In genomic region chr4:7054106-7054880, GRCh38 we compare ENCODE assay signal across 26 cellular contexts. TPM values are rescaled to one million over a fixed set of nuclear protein-coding genes. Genes with fewer than 3 reads are reported as not detected.
A peak's percentile ranks its signal among the peaks of the same experiment; 100 is the strongest.
DNase-seq lines count a peak whose midpoint lies in the region; ATAC-seq and TF ChIP-seq lines count a peak whose summit lies in the region.
"Had no signal": no experiment of that assay in that cellular context is flagged by ENCODE, and none has a peak within 500 bp of the region (broad histone marks: within the 10 kb centered on the region; RNA-seq: fewer than 3 reads in every experiment).

No MANE protein-coding gene starts in this region.

- H3K36me3 Mint-ChIP-seq in activated naive CD8-positive, alpha-beta T cell treated with anti-CD3 and anti-CD28 coated beads, Interleukin-2, amount 10 ng/mL, durations not matched to agents 7 days and 5 days = peaks cover 13% of the 10 kb centered on the region
- H3K36me3 Mint-ChIP-seq in activated naive CD8-positive, alpha-beta T cell treated with anti-CD3 and anti-CD28 coated beads for 36 hours = peaks cover 15% of the 10 kb centered on the region
- H3K36me3 Mint-ChIP-seq in nephron progenitor cell (ENCODE audit: low read depth) = peaks cover 44% of the 10 kb centered on the region
- H3K36me3 Mint-ChIP-seq in stimulated activated naive B cell treated with anti-CD40 and anti-IgM and Interleukin-4, amounts not matched to agents 10 μg/mL and 1 μg/mL and 100 μg/mL, for 72 hours = peaks cover 23 to 29% of the 10 kb centered on the region in 2 donors

- POLR2A ChIA-PET in activated naive CD8-positive, alpha-beta T cell treated with anti-CD3 and anti-CD28 coated beads, Interleukin-2, amount 10 ng/mL, durations not matched to agents 7 days and 5 days (lab: Charles Lee) = interaction anchor here (1.4 to 3.7 kb wide), 2 partner anchors 13 to 145 kb away, joined by 3 to 15 read pairs; partner anchors contain the start of genes GRPEL1 and TBC1D14
- POLR2A ChIA-PET in RWPE1 (lab: Yijun Ruan, JAX; ENCODE audit: low non-redundant PET) = no interaction called here

- ATAC-seq in activated naive CD8-positive, alpha-beta T cell treated with anti-CD3 and anti-CD28 coated beads, Interleukin-2, amount 10 ng/mL, durations not matched to agents 7 days and 5 days (ENCODE audit: low read depth) = no peak
- no peak for ATAC-seq in stimulated activated naive B cell treated with anti-CD40 and anti-IgM and Interleukin-4, amounts not matched to agents 10 μg/mL and 1 μg/mL and 100 μg/mL, for 72 hours (replicated peaks)
- ATAC-seq in body of pancreas = no peak
- no peak for ATAC-seq in stimulated activated naive CD8-positive, alpha-beta T cell treated with anti-CD3 and anti-CD28 coated beads, Interleukin-15, amount 100 ng/mL, for 72 hours
- ATAC-seq: HepG2 had no signal

- CTCF ChIA-PET in RWPE1 (lab: Yijun Ruan, JAX) = interaction anchor here (0.7 kb wide), 1 partner anchor 21 kb away, joined by 4 read pairs; no protein-coding TSS in a partner anchor

- TF ChIP-seq CTCF in RWPE1 (conservative IDR thresholded peaks at IDR 0.05; ENCODE audit: low read depth) (no peak), nephron progenitor cell (IDR thresholded peaks at IDR 0.05) (no peak), body of pancreas (IDR thresholded peaks at IDR 0.05) (no peak)

- H3K36me3 ChIP-seq in body of pancreas (replicated peaks in 1 of 2; ENCODE audit: insufficient read depth in 1 of 2, low read depth in 2 of 2) = peaks cover 5 to 9% of the 10 kb centered on the region in 2 donors

- no peaks in the 10 kb centered on the region for H3K27me3 ChIP-seq in body of pancreas
- H3K27me3 ChIP-seq: SJCRH30 had no signal

- H3K27ac ChIP-seq in RWPE1 = 0 out of 2 replicates have a peak overlapping the region, but pooled peaks have one; percentile 8
- H3K27ac ChIP-seq in body of pancreas = no peak overlapping the region
- H3K27ac ChIP-seq: SJCRH30 had no signal

- WGBS in body of pancreas, 2 donors = 92 to 96% methylated on average over 52 of the region's 52 CpGs

- H3K27ac Mint-ChIP-seq in activated naive CD8-positive, alpha-beta T cell treated with anti-CD3 and anti-CD28 coated beads, Interleukin-2, amount 10 ng/mL, durations not matched to agents 7 days and 5 days = peak overlapping the region; percentile 14
- no peak overlapping the region for H3K27ac Mint-ChIP-seq in activated naive CD8-positive, alpha-beta T cell treated with anti-CD3 and anti-CD28 coated beads for 36 hours
- H3K27ac Mint-ChIP-seq in nephron progenitor cell = peak overlapping the region; percentile 1
- peak overlapping the region; percentile 71 for H3K27ac Mint-ChIP-seq in stimulated activated naive B cell treated with anti-CD40 and anti-IgM and Interleukin-4, amounts not matched to agents 10 μg/mL and 1 μg/mL and 100 μg/mL, for 72 hours
- no peak overlapping the region for H3K27ac Mint-ChIP-seq in stimulated activated naive CD8-positive, alpha-beta T cell treated with anti-CD3 and anti-CD28 coated beads, Interleukin-15, amount 100 ng/mL, for 72 hours
- H3K27ac Mint-ChIP-seq: B cell had no signal

- H3K27me3 Mint-ChIP-seq in activated naive CD8-positive, alpha-beta T cell treated with anti-CD3 and anti-CD28 coated beads, Interleukin-2, amount 10 ng/mL, durations not matched to agents 7 days and 5 days = no peaks in the 10 kb centered on the region
- no peaks in the 10 kb centered on the region for H3K27me3 Mint-ChIP-seq in activated naive CD8-positive, alpha-beta T cell treated with anti-CD3 and anti-CD28 coated beads for 36 hours
- H3K27me3 Mint-ChIP-seq in nephron progenitor cell (ENCODE audit: low read depth, poor library complexity) = no peaks in the 10 kb centered on the region
- H3K27me3 Mint-ChIP-seq in stimulated activated naive B cell treated with anti-CD40 and anti-IgM and Interleukin-4, amounts not matched to agents 10 μg/mL and 1 μg/mL and 100 μg/mL, for 72 hours = no peaks in the 10 kb centered on the region
- no peaks in the 10 kb centered on the region for H3K27me3 Mint-ChIP-seq in stimulated activated naive CD8-positive, alpha-beta T cell treated with anti-CD3 and anti-CD28 coated beads, Interleukin-15, amount 100 ng/mL, for 72 hours
- H3K27me3 Mint-ChIP-seq: B cell had no signal

- no peak overlapping the region for H3K4me3 ChIP-seq in body of pancreas
- H3K4me3 ChIP-seq: left ventricle myocardium inferior, psoas muscle, SJCRH30 had no signal

- H3K9me3 Mint-ChIP-seq in activated naive CD8-positive, alpha-beta T cell treated with anti-CD3 and anti-CD28 coated beads, Interleukin-2, amount 10 ng/mL, durations not matched to agents 7 days and 5 days = no peaks in the 10 kb centered on the region
- H3K9me3 Mint-ChIP-seq in activated naive CD8-positive, alpha-beta T cell treated with anti-CD3 and anti-CD28 coated beads for 36 hours = no peaks in the 10 kb centered on the region
- H3K9me3 Mint-ChIP-seq in nephron progenitor cell = no peaks in the 10 kb centered on the region
- H3K9me3 Mint-ChIP-seq in stimulated activated naive B cell treated with anti-CD40 and anti-IgM and Interleukin-4, amounts not matched to agents 10 μg/mL and 1 μg/mL and 100 μg/mL, for 72 hours = no peaks in the 10 kb centered on the region
- H3K9me3 Mint-ChIP-seq in stimulated activated naive CD8-positive, alpha-beta T cell treated with anti-CD3 and anti-CD28 coated beads, Interleukin-15, amount 100 ng/mL, for 72 hours = no peaks in the 10 kb centered on the region

- intact Hi-C loops in body of pancreas (cut with DNase I) = no loop called here

- DNase-seq in activated naive CD8-positive, alpha-beta T cell treated with anti-CD3 and anti-CD28 coated beads, Interleukin-2, amount 10 ng/mL, durations not matched to agents 7 days and 5 days = no peak
- no peak for DNase-seq in activated naive CD8-positive, alpha-beta T cell treated with anti-CD3 and anti-CD28 coated beads for 36 hours
- DNase-seq in RWPE1 (ENCODE audit: low spot score) = no peak
- no peak for DNase-seq in nephron progenitor cell
- no peak for DNase-seq in stimulated activated naive B cell treated with anti-CD40 and anti-IgM and Interleukin-4, amounts not matched to agents 10 μg/mL and 1 μg/mL and 100 μg/mL, for 72 hours
- DNase-seq in body of pancreas = no peak
- no peak for DNase-seq in ureter (ENCODE audit: low spot score)
- no peak for DNase-seq in stimulated activated naive CD8-positive, alpha-beta T cell treated with anti-CD3 and anti-CD28 coated beads, Interleukin-15, amount 100 ng/mL, for 72 hours
- DNase-seq: ACHN; activated gamma-delta T cell treated with Interleukin-2 at 50 U/mL for 16 hours; activated T-cell treated with anti-CD3 and anti-CD28 coated beads, Interleukin-2, amount 50 U/mL, for 1 hour; COR-L47; effector CD8-positive, alpha-beta T cell; HCEC 1CT; left ventricle myocardium inferior; mesendoderm; NCI-H1436 treated with DMSO at 0.1 percent for 48 hours; NCI-H446; NCI-H748 treated with DMSO at 0.1 percent for 48 hours; psoas muscle; SJCRH30; stimulated activated CD4-positive, alpha-beta T cell treated with anti-CD3 and anti-CD28 coated beads, Interleukin-4, amount 100 ng/mL, for 24 hours; SW 1271; trophoblast cell had no signal

- no peaks in the 10 kb centered on the region for H3K9me3 ChIP-seq in body of pancreas
- H3K9me3 ChIP-seq: left ventricle myocardium inferior, psoas muscle, SJCRH30 had no signal

- no peak for TF ChIP-seq POLR2A in body of pancreas (IDR thresholded peaks at IDR 0.05)

- H3K4me1 Mint-ChIP-seq in activated naive CD8-positive, alpha-beta T cell treated with anti-CD3 and anti-CD28 coated beads, Interleukin-2, amount 10 ng/mL, durations not matched to agents 7 days and 5 days = peaks cover 12% of the 10 kb centered on the region
- peaks cover 24% of the 10 kb centered on the region for H3K4me1 Mint-ChIP-seq in activated naive CD8-positive, alpha-beta T cell treated with anti-CD3 and anti-CD28 coated beads for 36 hours
- H3K4me1 Mint-ChIP-seq in nephron progenitor cell = peaks cover 15% of the 10 kb centered on the region
- peaks cover 21 to 27% of the 10 kb centered on the region in 2 donors for H3K4me1 Mint-ChIP-seq in stimulated activated naive B cell treated with anti-CD40 and anti-IgM and Interleukin-4, amounts not matched to agents 10 μg/mL and 1 μg/mL and 100 μg/mL, for 72 hours
- peaks cover 37% of the 10 kb centered on the region for H3K4me1 Mint-ChIP-seq in stimulated activated naive CD8-positive, alpha-beta T cell treated with anti-CD3 and anti-CD28 coated beads, Interleukin-15, amount 100 ng/mL, for 72 hours

- H3K4me1 ChIP-seq in body of pancreas = peaks cover 30% of the 10 kb centered on the region
- H3K4me1 ChIP-seq: SJCRH30 had no signal

- no peak overlapping the region for H3K4me3 Mint-ChIP-seq in activated naive CD8-positive, alpha-beta T cell treated with anti-CD3 and anti-CD28 coated beads, Interleukin-2, amount 10 ng/mL, durations not matched to agents 7 days and 5 days
- H3K4me3 Mint-ChIP-seq in activated naive CD8-positive, alpha-beta T cell treated with anti-CD3 and anti-CD28 coated beads for 36 hours = no peak overlapping the region
- H3K4me3 Mint-ChIP-seq in nephron progenitor cell = no peak overlapping the region
- no peak overlapping the region for H3K4me3 Mint-ChIP-seq in stimulated activated naive B cell treated with anti-CD40 and anti-IgM and Interleukin-4, amounts not matched to agents 10 μg/mL and 1 μg/mL and 100 μg/mL, for 72 hours
- no peak overlapping the region for H3K4me3 Mint-ChIP-seq in stimulated activated naive CD8-positive, alpha-beta T cell treated with anti-CD3 and anti-CD28 coated beads, Interleukin-15, amount 100 ng/mL, for 72 hours
- H3K4me3 Mint-ChIP-seq: B cell had no signal

RNA-seq across cellular contexts. Expression of gene TADA2B, which starts 11.1 kb away (rescaled TPM):
- 10 to 100 TPM; 25.8 to 27.1 TPM for total RNA-seq in activated naive CD8-positive, alpha-beta T cell treated with anti-CD3 and anti-CD28 coated beads, Interleukin-2, amount 10 ng/mL, durations not matched to agents 7 days and 5 days
- total RNA-seq in activated naive CD8-positive, alpha-beta T cell treated with anti-CD3 and anti-CD28 coated beads for 36 hours = 10 to 100 TPM; 10.3 to 11.2 TPM
- total RNA-seq in body of pancreas = 10 to 100 TPM; 18.1 to 20.0 TPM
- total RNA-seq in ureter = 20.0 TPM

RNA-seq across cellular contexts. Expression of gene GRPEL1, which starts 13.6 kb away (rescaled TPM):
- total RNA-seq in activated naive CD8-positive, alpha-beta T cell treated with anti-CD3 and anti-CD28 coated beads, Interleukin-2, amount 10 ng/mL, durations not matched to agents 7 days and 5 days = 10 to 100 TPM; 36.3 to 37.9 TPM
- 100 to 1,000 TPM in 1 of 2 experiments, 10 to 100 TPM in 1; 96.6 to 109 TPM for total RNA-seq in activated naive CD8-positive, alpha-beta T cell treated with anti-CD3 and anti-CD28 coated beads for 36 hours
- total RNA-seq in body of pancreas = 10 to 100 TPM in 1 of 2 donors, 1 to 10 TPM in 1; 6.6 to 10.6 TPM
- total RNA-seq in ureter = 35.1 TPM

Comparison
In these comparisons a context has a peak if more than half of its experiments do, and no peak if none do; other contexts are left out.
1. H3K27ac Mint-ChIP-seq: peak in activated naive CD8-positive, alpha-beta T cell treated with anti-CD3 and anti-CD28 coated beads, Interleukin-2, amount 10 ng/mL, durations not matched to agents 7 days and 5 days (single experiment), nephron progenitor cell (single experiment) and stimulated activated naive B cell treated with anti-CD40 and anti-IgM and Interleukin-4, amounts not matched to agents 10 μg/mL and 1 μg/mL and 100 μg/mL, for 72 hours (single experiment); none in activated naive CD8-positive, alpha-beta T cell treated with anti-CD3 and anti-CD28 coated beads for 36 hours (single experiment) and stimulated activated naive CD8-positive, alpha-beta T cell treated with anti-CD3 and anti-CD28 coated beads, Interleukin-15, amount 100 ng/mL, for 72 hours (0 of 2).